ENCODE assay signal across 8 cellular contexts in the genomic region with DNA sequence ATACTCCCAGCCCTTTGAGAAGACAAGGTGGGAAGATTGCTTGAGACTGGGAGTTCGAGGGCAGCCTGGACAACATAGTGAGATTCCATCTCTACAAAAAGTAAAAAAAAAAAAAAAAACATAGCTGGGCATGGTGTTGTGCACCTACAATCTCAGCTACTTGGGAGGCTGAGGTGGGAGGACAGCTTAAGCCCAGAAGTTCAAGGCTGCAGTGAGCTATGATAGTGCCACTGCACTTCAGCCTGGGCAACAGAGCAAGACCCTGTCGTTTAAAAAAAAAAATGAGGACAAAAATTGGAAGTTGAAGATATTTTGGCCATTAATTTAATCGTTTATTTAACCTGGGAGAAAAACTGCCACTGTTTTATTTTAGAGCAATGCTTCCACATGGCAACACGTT. TPM values are rescaled to one million over a fixed set of nuclear protein-coding genes. Genes with fewer than 3 reads are reported as not detected.
A peak's percentile ranks its signal among the peaks of the same experiment; 100 is the strongest.
DNase-seq lines count a peak whose midpoint lies in the region; ATAC-seq and TF ChIP-seq lines count a peak whose summit lies in the region.

No MANE protein-coding gene starts in this region.

- DNase-seq in CD4-positive, CD25-positive, alpha-beta regulatory T cell: no peak
- no peak for DNase-seq in MM.1S
- no peak for DNase-seq in nephron progenitor cell
- DNase-seq in NCI-H226: no peak
- DNase-seq in DMS53 (lab: John Stamatoyannopoulos, UW): no peak
- no peak for DNase-seq in NCI-H510A (lab: John Stamatoyannopoulos, UW)

- H3K27ac ChIP-seq in CD4-positive, CD25-positive, alpha-beta regulatory T cell (ENCODE audit: insufficient read depth, low read length, poor library complexity, severe bottlenecking): no peak overlapping the region
- H3K27ac ChIP-seq in MM.1S (ENCODE audit: low read length) (no peak overlapping the region), ectodermal cell (ENCODE audit: insufficient read depth, low read depth, low read length, poor library complexity, severe bottlenecking) (no peak overlapping the region)

- TF ChIP-seq CTCF in MM.1S (IDR thresholded peaks at IDR 0.05; ENCODE audit: low read length) (no peak), nephron progenitor cell (IDR thresholded peaks at IDR 0.05) (no peak)

- no peaks in the 10 kb centered on the region for H3K9me3 ChIP-seq in CD4-positive, CD25-positive, alpha-beta regulatory T cell (ENCODE audit: control insufficient read depth in 2 of 2, low read length in 2 of 2)
- no peaks in the 10 kb centered on the region for H3K9me3 ChIP-seq in MM.1S (replicated peaks; ENCODE audit: insufficient read depth, low read length)
- H3K9me3 ChIP-seq in ectodermal cell (ENCODE audit: control insufficient read depth, low read length): peaks cover 3% of the 10 kb centered on the region

- peaks cover 15% of the 10 kb centered on the region for H3K27me3 Mint-ChIP-seq in CD4-positive, CD25-positive, alpha-beta regulatory T cell
- peaks cover 26% of the 10 kb centered on the region for H3K27me3 Mint-ChIP-seq in nephron progenitor cell (ENCODE audit: low read depth, poor library complexity)

- H3K36me3 ChIP-seq in CD4-positive, CD25-positive, alpha-beta regulatory T cell (ENCODE audit: control insufficient read depth, insufficient read depth, low read length): peaks cover 4% of the 10 kb centered on the region
- H3K36me3 ChIP-seq in MM.1S (replicated peaks; ENCODE audit: insufficient read depth, low read length): 0 out of 2 replicates have a peak, but pooled peaks cover 3% of the 10 kb centered on the region
- no peaks in the 10 kb centered on the region for H3K36me3 ChIP-seq in ectodermal cell (ENCODE audit: control insufficient read depth, insufficient read depth, low read length)

- H3K27ac Mint-ChIP-seq in CD4-positive, CD25-positive, alpha-beta regulatory T cell: no peak overlapping the region
- no peak overlapping the region for H3K27ac Mint-ChIP-seq in nephron progenitor cell

- no peaks in the 10 kb centered on the region for H3K9me2 ChIP-seq in MM.1S (replicated peaks; ENCODE audit: insufficient read depth, low read length)

- peak overlapping the region; percentile 66 for H3K4me2 ChIP-seq in MM.1S (ENCODE audit: low read depth, low read length)

- no peak overlapping the region for H2AFZ ChIP-seq in MM.1S (ENCODE audit: low read length)

- peaks cover 3% of the 10 kb centered on the region for H3K27me3 ChIP-seq in CD4-positive, CD25-positive, alpha-beta regulatory T cell (ENCODE audit: control insufficient read depth, insufficient read depth, low read length)
- no peaks in the 10 kb centered on the region for H3K27me3 ChIP-seq in MM.1S (replicated peaks; ENCODE audit: insufficient read depth, low read length)
- H3K27me3 ChIP-seq in ectodermal cell (ENCODE audit: control insufficient read depth, insufficient read depth, low read length, poor library complexity, severe bottlenecking): no peaks in the 10 kb centered on the region

- H3F3A ChIP-seq in MM.1S (ENCODE audit: insufficient read depth, low read length): peaks cover 14% of the 10 kb centered on the region

- H3K79me2 ChIP-seq in MM.1S (ENCODE audit: low read length): peaks cover 54% of the 10 kb centered on the region

- H3K9me3 Mint-ChIP-seq in CD4-positive, CD25-positive, alpha-beta regulatory T cell: no peaks in the 10 kb centered on the region
- H3K9me3 Mint-ChIP-seq in nephron progenitor cell: peaks cover 38% of the 10 kb centered on the region

- peak overlapping the region; percentile 82 for H3K4me3 ChIP-seq in CD4-positive, CD25-positive, alpha-beta regulatory T cell (ENCODE audit: low read depth, low read length)
- peak overlapping the region; percentile 94 for H3K4me3 ChIP-seq in MM.1S (ENCODE audit: low read length)
- H3K4me3 ChIP-seq in ectodermal cell (ENCODE audit: insufficient read depth, low read depth, low read length): peak overlapping the region; percentile 93

- peak overlapping the region; percentile 88 to 98 (median 93) for H3K4me3 Mint-ChIP-seq in CD4-positive, CD25-positive, alpha-beta regulatory T cell
- peak overlapping the region; percentile 92 for H3K4me3 Mint-ChIP-seq in nephron progenitor cell

- 76 to 84% methylated on average over 4 of the region's 4 CpGs for WGBS in ectodermal cell, 2 experiments

- peaks cover 20% of the 10 kb centered on the region for H3K4me1 ChIP-seq in CD4-positive, CD25-positive, alpha-beta regulatory T cell (ENCODE audit: control insufficient read depth, insufficient read depth, low read length, poor library complexity, severe bottlenecking)
- H3K4me1 ChIP-seq in MM.1S (ENCODE audit: low read length) (peaks cover 14% of the 10 kb centered on the region), ectodermal cell (ENCODE audit: control insufficient read depth, insufficient read depth, low read length) (peaks cover 4% of the 10 kb centered on the region)

- ATAC-seq in CD4-positive, CD25-positive, alpha-beta regulatory T cell (ENCODE audit: low read depth in 2 of 2): no peak
- no peak for ATAC-seq in GM19351 (IDR thresholded peaks at IDR 0.05; ENCODE audit: unreplicated experiment)

- H3K36me3 Mint-ChIP-seq in CD4-positive, CD25-positive, alpha-beta regulatory T cell: peaks cover 19% of the 10 kb centered on the region
- H3K36me3 Mint-ChIP-seq in nephron progenitor cell (ENCODE audit: low read depth): peaks cover 25% of the 10 kb centered on the region

- H4K20me1 ChIP-seq in MM.1S (ENCODE audit: insufficient read depth, low read length): peaks cover 34% of the 10 kb centered on the region

- H3K9ac ChIP-seq in MM.1S (ENCODE audit: low read length): peak overlapping the region; percentile 77

- peaks cover 6 to 64% (median 35%) of the 10 kb centered on the region in 4 donors for H3K4me1 Mint-ChIP-seq in CD4-positive, CD25-positive, alpha-beta regulatory T cell
- H3K4me1 Mint-ChIP-seq in nephron progenitor cell: peaks cover 11% of the 10 kb centered on the region

RNA-seq across cellular contexts. Expression of gene URB1, which starts 1.1 kb away (rescaled TPM):
- total RNA-seq in CD4-positive, CD25-positive, alpha-beta regulatory T cell: 9.4 TPM
- polyA plus RNA-seq in CD4-positive, CD25-positive, alpha-beta regulatory T cell: 1 to 10 TPM; 1.5 to 3.2 (median 2.7) TPM
- 12.0 TPM for polyA plus RNA-seq in ectodermal cell (2013, experiment 1 of 4)
- 14.6 TPM for polyA plus RNA-seq in ectodermal cell (2013, experiment 2 of 4)
- polyA plus RNA-seq in ectodermal cell (2013, experiment 3 of 4): 9.4 TPM
- polyA plus RNA-seq in ectodermal cell (2013, experiment 4 of 4): 10.0 TPM

RNA-seq across cellular contexts. Expression of gene EVA1C, which starts 20.8 kb away (rescaled TPM):
- 8.3 TPM for total RNA-seq in CD4-positive, CD25-positive, alpha-beta regulatory T cell
- 10 to 100 TPM in 2 of 4 donors, 1 to 10 TPM in 2; 6.0 to 10.8 (median 8.9) TPM for polyA plus RNA-seq in CD4-positive, CD25-positive, alpha-beta regulatory T cell
- 2.8 TPM for polyA plus RNA-seq in ectodermal cell (2013, experiment 1 of 4)
- polyA plus RNA-seq in ectodermal cell (2013, experiment 2 of 4): 0.59 TPM
- not detected for polyA plus RNA-seq in ectodermal cell (2013, experiment 3 of 4)
- 0.85 TPM for polyA plus RNA-seq in ectodermal cell (2013, experiment 4 of 4)
